In genomic region chr4:112214397-112215264, GRCh38 we compare ENCODE assay signal across 8 cellular contexts. TPM values are rescaled to one million over a fixed set of nuclear protein-coding genes. Genes with fewer than 3 reads are reported as not detected.
A peak's percentile ranks its signal among the peaks of the same experiment; 100 is the strongest.
DNase-seq lines count a peak whose midpoint lies in the region; ATAC-seq and TF ChIP-seq lines count a peak whose summit lies in the region.

No MANE protein-coding gene starts in this region.

- POLR2A ChIA-PET in activated CD4-positive, alpha-beta memory T cell treated with anti-CD3 and anti-CD28 coated beads, Interleukin-2, amount 10 ng/mL, durations not matched to agents 7 days and 5 days (lab: Charles Lee) = interaction anchor here (1.2 kb wide), 1 partner anchor 17 kb away, joined by 5 read pairs; the partner anchor contains the start of gene AP1AR

- H3K27ac Mint-ChIP-seq in activated CD4-positive, alpha-beta memory T cell treated with anti-CD3 and anti-CD28 coated beads, Interleukin-2, amount 10 ng/mL, durations not matched to agents 7 days and 5 days = no peak overlapping the region

- H3K4me3 ChIP-seq in esophagus muscularis mucosa = no peak overlapping the region

- ATAC-seq in GM18868 (IDR thresholded peaks at IDR 0.05; ENCODE audit: unreplicated experiment) (peak; percentile 50), HG03520 (IDR thresholded peaks at IDR 0.05; ENCODE audit: unreplicated experiment) (no peak)

- H3K9me3 ChIP-seq in esophagus muscularis mucosa = no peaks in the 10 kb centered on the region

- peak; percentile 46 for DNase-seq in CD1c-positive myeloid dendritic cell (ENCODE audit: extremely low spot score)
- peak; percentile 10 for DNase-seq in OCI-M2 (lab: John Stamatoyannopoulos, UW; ENCODE audit: unreplicated experiment)
- no peak for DNase-seq in esophagus muscularis mucosa (ENCODE audit: extremely low spot score)
- peak; percentile 45 for DNase-seq in superior temporal gyrus (ENCODE audit: extremely low spot score)
- DNase-seq in activated CD4-positive, alpha-beta memory T cell treated with anti-CD3 and anti-CD28 coated beads, Interleukin-2, amount 10 ng/mL, durations not matched to agents 7 days and 5 days = no peak
- no peak for DNase-seq in Ammon's horn (ENCODE audit: low spot score)

- no peaks in the 10 kb centered on the region for H3K4me1 ChIP-seq in esophagus muscularis mucosa

- H3K4me1 Mint-ChIP-seq in activated CD4-positive, alpha-beta memory T cell treated with anti-CD3 and anti-CD28 coated beads, Interleukin-2, amount 10 ng/mL, durations not matched to agents 7 days and 5 days = peaks cover 7% of the 10 kb centered on the region

- no peaks in the 10 kb centered on the region for H3K9me3 Mint-ChIP-seq in activated CD4-positive, alpha-beta memory T cell treated with anti-CD3 and anti-CD28 coated beads, Interleukin-2, amount 10 ng/mL, durations not matched to agents 7 days and 5 days

- CTCF ChIA-PET in activated CD4-positive, alpha-beta memory T cell treated with anti-CD3 and anti-CD28 coated beads, Interleukin-2, amount 10 ng/mL, durations not matched to agents 7 days and 5 days (lab: Charles Lee) = interaction anchor here (1.0 to 2.1 kb wide), 9 partner anchors 13 to 115 kb away, joined by 3 to 11 read pairs (median 4); partner anchors contain the start of gene AP1AR

- H3K4me3 Mint-ChIP-seq in activated CD4-positive, alpha-beta memory T cell treated with anti-CD3 and anti-CD28 coated beads, Interleukin-2, amount 10 ng/mL, durations not matched to agents 7 days and 5 days = no peak overlapping the region

- TF ChIP-seq CTCF in esophagus muscularis mucosa (IDR thresholded peaks at IDR 0.05) = peak; percentile 46 to 57 (median 51)

- intact Hi-C loops in esophagus muscularis mucosa (cut with DNase I) = no loop called here

- no peaks in the 10 kb centered on the region for H3K27me3 ChIP-seq in esophagus muscularis mucosa

- H3K27me3 Mint-ChIP-seq in activated CD4-positive, alpha-beta memory T cell treated with anti-CD3 and anti-CD28 coated beads, Interleukin-2, amount 10 ng/mL, durations not matched to agents 7 days and 5 days = no peaks in the 10 kb centered on the region

- no peak for TF ChIP-seq EP300 in esophagus muscularis mucosa (IDR thresholded peaks at IDR 0.05)

- H3K27ac ChIP-seq in esophagus muscularis mucosa (replicated peaks in 1 of 4) = no peak overlapping the region

- no peak for TF ChIP-seq POLR2A in esophagus muscularis mucosa (IDR thresholded peaks at IDR 0.05; ENCODE audit: low read depth)

- H3K36me3 Mint-ChIP-seq in activated CD4-positive, alpha-beta memory T cell treated with anti-CD3 and anti-CD28 coated beads, Interleukin-2, amount 10 ng/mL, durations not matched to agents 7 days and 5 days (ENCODE audit: low read depth) = no peaks in the 10 kb centered on the region

- H3K36me3 ChIP-seq in esophagus muscularis mucosa = no peaks in the 10 kb centered on the region

RNA-seq across cellular contexts. Expression of gene AP1AR, which starts 17.0 kb away (rescaled TPM):
- 10 to 100 TPM; 11.7 to 28.7 (median 14.4) TPM for total RNA-seq in esophagus muscularis mucosa
- total RNA-seq in activated CD4-positive, alpha-beta memory T cell treated with anti-CD3 and anti-CD28 coated beads, Interleukin-2, amount 10 ng/mL, durations not matched to agents 7 days and 5 days = 10 to 100 TPM; 10.9 to 17.2 TPM

Comparison
In these comparisons a context has a peak if more than half of its experiments do, and no peak if none do; other contexts are left out.
1. DNase-seq: peak in CD1c-positive myeloid dendritic cell (single experiment), OCI-M2 (single experiment) and superior temporal gyrus (single experiment); none in esophagus muscularis mucosa (single experiment), activated CD4-positive, alpha-beta memory T cell treated with anti-CD3 and anti-CD28 coated beads, Interleukin-2, amount 10 ng/mL, durations not matched to agents 7 days and 5 days (single experiment) and Ammon's horn (single experiment).